Comparison of ENCODE assay signal across 1 cellular context in the genomic region with DNA sequence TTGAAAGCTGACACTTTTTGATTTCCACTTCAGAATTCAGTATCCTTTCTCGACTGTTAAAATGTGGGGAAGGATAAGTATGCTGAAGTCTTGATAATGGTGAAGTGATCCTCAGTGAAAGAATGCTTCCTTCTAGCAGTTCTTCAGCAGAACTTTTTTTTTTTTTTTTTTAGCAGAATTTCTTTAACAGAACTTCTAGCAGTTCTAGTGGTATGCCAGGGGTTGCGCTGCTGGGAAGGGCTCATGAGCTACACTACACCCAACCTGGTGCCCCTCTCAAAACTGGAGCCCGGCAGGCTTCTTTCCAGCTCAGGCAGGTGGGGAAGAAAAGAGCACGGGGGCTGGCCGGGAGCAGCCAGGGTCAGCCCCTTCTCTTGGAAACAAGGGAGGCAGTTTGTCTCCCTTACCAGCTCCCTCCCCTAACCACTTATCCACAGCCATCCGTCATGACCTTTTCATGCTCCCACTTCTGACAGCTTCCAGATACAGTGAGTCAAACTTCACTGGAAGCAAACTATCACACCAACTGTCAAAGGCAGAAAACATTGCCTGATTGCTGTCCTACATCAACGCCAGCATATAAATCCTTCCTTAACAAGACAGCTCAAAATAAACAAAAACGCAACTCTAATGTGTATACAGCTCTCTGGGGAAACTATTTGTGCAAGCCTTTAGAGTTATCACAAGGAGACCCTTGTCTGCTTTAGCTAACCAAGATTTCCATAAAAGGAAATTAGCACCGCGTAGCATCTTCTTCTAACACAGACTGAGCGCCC.
TF ChIP-seq lines count a peak whose summit lies in the region.

No MANE protein-coding gene starts in this region.

TF ChIP-seq in HEK293, 187 proteins besides CTCF, POLR2A, EP300 and RAD21 (continued from another document and continues in another):
- TF ChIP-seq, protein P1, sequence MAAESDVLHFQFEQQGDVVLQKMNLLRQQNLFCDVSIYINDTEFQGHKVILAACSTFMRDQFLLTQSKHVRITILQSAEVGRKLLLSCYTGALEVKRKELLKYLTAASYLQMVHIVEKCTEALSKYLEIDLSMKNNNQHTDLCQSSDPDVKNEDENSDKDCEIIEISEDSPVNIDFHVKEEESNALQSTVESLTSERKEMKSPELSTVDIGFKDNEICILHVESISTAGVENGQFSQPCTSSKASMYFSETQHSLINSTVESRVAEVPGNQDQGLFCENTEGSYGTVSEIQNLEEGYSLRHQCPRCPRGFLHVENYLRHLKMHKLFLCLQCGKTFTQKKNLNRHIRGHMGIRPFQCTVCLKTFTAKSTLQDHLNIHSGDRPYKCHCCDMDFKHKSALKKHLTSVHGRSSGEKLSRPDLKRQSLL (tag by site-specific recombination; IDR thresholded peaks at IDR 0.05), result no peak
- TF ChIP-seq, protein P2, sequence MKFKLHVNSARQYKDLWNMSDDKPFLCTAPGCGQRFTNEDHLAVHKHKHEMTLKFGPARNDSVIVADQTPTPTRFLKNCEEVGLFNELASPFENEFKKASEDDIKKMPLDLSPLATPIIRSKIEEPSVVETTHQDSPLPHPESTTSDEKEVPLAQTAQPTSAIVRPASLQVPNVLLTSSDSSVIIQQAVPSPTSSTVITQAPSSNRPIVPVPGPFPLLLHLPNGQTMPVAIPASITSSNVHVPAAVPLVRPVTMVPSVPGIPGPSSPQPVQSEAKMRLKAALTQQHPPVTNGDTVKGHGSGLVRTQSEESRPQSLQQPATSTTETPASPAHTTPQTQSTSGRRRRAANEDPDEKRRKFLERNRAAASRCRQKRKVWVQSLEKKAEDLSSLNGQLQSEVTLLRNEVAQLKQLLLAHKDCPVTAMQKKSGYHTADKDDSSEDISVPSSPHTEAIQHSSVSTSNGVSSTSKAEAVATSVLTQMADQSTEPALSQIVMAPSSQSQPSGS (tag by site-specific recombination; IDR thresholded peaks at IDR 0.05; ENCODE audit: low read depth), result no peak
- TF ChIP-seq, protein P3, sequence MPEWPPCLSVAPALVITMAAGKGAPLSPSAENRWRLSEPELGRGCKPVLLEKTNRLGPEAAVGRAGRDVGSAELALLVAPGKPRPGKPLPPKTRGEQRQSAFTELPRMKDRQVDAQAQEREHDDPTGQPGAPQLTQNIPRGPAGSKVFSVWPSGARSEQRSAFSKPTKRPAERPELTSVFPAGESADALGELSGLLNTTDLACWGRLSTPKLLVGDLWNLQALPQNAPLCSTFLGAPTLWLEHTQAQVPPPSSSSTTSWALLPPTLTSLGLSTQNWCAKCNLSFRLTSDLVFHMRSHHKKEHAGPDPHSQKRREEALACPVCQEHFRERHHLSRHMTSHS (tag by site-specific recombination; IDR thresholded peaks at IDR 0.05), result no peak
- no peak for TF ChIP-seq ZNF701 (tag by site-specific recombination; IDR thresholded peaks at IDR 0.05)
- no peak; the same call in 1 of the 2 replicates for TF ChIP-seq ZNF76 (tag by site-specific recombination; IDR thresholded peaks at IDR 0.05; ENCODE audit: borderline replicate concordance, low read depth)
- 0 out of 2 replicates have a peak, but pooled peaks have one; percentile 44 for TF ChIP-seq ZBTB8A (tag by site-specific recombination; IDR thresholded peaks at IDR 0.05)
- TF ChIP-seq, protein P4, sequence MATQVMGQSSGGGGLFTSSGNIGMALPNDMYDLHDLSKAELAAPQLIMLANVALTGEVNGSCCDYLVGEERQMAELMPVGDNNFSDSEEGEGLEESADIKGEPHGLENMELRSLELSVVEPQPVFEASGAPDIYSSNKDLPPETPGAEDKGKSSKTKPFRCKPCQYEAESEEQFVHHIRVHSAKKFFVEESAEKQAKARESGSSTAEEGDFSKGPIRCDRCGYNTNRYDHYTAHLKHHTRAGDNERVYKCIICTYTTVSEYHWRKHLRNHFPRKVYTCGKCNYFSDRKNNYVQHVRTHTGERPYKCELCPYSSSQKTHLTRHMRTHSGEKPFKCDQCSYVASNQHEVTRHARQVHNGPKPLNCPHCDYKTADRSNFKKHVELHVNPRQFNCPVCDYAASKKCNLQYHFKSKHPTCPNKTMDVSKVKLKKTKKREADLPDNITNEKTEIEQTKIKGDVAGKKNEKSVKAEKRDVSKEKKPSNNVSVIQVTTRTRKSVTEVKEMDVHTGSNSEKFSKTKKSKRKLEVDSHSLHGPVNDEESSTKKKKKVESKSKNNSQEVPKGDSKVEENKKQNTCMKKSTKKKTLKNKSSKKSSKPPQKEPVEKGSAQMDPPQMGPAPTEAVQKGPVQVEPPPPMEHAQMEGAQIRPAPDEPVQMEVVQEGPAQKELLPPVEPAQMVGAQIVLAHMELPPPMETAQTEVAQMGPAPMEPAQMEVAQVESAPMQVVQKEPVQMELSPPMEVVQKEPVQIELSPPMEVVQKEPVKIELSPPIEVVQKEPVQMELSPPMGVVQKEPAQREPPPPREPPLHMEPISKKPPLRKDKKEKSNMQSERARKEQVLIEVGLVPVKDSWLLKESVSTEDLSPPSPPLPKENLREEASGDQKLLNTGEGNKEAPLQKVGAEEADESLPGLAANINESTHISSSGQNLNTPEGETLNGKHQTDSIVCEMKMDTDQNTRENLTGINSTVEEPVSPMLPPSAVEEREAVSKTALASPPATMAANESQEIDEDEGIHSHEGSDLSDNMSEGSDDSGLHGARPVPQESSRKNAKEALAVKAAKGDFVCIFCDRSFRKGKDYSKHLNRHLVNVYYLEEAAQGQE (tag by site-specific recombination; IDR thresholded peaks at IDR 0.05), result no peak
- no peak for TF ChIP-seq GLIS1 (tag by site-specific recombination; IDR thresholded peaks at IDR 0.05)
- no peak for TF ChIP-seq ZNF133 (tag by site-specific recombination; IDR thresholded peaks at IDR 0.05)
- TF ChIP-seq KLF16 (tag by site-specific recombination; IDR thresholded peaks at IDR 0.05), result 0 out of 2 replicates have a peak, but pooled peaks have one; percentile 35
- peak; percentile 75 for TF ChIP-seq SP2 (tag by site-specific recombination; IDR thresholded peaks at IDR 0.05)
- TF ChIP-seq ZNF16 (tag by site-specific recombination; IDR thresholded peaks at IDR 0.05; ENCODE audit: low read depth), result no peak
- TF ChIP-seq, protein P5, sequence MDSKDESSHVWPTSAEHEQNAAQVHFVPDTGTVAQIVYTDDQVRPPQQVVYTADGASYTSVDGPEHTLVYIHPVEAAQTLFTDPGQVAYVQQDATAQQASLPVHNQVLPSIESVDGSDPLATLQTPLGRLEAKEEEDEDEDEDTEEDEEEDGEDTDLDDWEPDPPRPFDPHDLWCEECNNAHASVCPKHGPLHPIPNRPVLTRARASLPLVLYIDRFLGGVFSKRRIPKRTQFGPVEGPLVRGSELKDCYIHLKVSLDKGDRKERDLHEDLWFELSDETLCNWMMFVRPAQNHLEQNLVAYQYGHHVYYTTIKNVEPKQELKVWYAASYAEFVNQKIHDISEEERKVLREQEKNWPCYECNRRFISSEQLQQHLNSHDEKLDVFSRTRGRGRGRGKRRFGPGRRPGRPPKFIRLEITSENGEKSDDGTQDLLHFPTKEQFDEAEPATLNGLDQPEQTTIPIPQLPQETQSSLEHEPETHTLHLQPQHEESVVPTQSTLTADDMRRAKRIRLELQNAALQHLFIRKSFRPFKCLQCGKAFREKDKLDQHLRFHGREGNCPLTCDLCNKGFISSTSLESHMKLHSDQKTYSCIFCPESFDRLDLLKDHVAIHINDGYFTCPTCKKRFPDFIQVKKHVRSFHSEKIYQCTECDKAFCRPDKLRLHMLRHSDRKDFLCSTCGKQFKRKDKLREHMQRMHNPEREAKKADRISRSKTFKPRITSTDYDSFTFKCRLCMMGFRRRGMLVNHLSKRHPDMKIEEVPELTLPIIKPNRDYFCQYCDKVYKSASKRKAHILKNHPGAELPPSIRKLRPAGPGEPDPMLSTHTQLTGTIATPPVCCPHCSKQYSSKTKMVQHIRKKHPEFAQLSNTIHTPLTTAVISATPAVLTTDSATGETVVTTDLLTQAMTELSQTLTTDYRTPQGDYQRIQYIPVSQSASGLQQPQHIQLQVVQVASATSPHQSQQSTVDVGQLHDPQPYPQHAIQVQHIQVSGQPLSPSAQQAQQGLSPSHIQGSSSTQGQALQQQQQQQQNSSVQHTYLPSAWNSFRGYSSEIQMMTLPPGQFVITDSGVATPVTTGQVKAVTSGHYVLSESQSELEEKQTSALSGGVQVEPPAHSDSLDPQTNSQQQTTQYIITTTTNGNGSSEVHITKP (tag by site-specific recombination; IDR thresholded peaks at IDR 0.05), result no peak
- no peak for TF ChIP-seq ZNF596 (tag by site-specific recombination; IDR thresholded peaks at IDR 0.05)
- TF ChIP-seq, protein P6, sequence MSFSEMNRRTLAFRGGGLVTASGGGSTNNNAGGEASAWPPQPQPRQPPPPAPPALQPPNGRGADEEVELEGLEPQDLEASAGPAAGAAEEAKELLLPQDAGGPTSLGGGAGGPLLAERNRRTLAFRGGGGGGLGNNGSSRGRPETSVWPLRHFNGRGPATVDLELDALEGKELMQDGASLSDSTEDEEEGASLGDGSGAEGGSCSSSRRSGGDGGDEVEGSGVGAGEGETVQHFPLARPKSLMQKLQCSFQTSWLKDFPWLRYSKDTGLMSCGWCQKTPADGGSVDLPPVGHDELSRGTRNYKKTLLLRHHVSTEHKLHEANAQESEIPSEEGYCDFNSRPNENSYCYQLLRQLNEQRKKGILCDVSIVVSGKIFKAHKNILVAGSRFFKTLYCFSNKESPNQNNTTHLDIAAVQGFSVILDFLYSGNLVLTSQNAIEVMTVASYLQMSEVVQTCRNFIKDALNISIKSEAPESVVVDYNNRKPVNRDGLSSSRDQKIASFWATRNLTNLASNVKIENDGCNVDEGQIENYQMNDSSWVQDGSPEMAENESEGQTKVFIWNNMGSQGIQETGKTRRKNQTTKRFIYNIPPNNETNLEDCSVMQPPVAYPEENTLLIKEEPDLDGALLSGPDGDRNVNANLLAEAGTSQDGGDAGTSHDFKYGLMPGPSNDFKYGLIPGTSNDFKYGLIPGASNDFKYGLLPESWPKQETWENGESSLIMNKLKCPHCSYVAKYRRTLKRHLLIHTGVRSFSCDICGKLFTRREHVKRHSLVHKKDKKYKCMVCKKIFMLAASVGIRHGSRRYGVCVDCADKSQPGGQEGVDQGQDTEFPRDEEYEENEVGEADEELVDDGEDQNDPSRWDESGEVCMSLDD (tag by site-specific recombination; IDR thresholded peaks at IDR 0.05), result no peak
- TF ChIP-seq, protein P7, sequence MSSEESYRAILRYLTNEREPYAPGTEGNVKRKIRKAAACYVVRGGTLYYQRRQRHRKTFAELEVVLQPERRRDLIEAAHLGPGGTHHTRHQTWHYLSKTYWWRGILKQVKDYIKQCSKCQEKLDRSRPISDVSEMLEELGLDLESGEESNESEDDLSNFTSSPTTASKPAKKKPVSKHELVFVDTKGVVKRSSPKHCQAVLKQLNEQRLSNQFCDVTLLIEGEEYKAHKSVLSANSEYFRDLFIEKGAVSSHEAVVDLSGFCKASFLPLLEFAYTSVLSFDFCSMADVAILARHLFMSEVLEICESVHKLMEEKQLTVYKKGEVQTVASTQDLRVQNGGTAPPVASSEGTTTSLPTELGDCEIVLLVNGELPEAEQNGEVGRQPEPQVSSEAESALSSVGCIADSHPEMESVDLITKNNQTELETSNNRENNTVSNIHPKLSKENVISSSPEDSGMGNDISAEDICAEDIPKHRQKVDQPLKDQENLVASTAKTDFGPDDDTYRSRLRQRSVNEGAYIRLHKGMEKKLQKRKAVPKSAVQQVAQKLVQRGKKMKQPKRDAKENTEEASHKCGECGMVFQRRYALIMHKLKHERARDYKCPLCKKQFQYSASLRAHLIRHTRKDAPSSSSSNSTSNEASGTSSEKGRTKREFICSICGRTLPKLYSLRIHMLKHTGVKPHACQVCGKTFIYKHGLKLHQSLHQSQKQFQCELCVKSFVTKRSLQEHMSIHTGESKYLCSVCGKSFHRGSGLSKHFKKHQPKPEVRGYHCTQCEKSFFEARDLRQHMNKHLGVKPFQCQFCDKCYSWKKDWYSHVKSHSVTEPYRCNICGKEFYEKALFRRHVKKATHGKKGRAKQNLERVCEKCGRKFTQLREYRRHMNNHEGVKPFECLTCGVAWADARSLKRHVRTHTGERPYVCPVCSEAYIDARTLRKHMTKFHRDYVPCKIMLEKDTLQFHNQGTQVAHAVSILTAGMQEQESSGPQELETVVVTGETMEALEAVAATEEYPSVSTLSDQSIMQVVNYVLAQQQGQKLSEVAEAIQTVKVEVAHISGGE (tag by site-specific recombination; conservative IDR thresholded peaks at IDR 0.05; ENCODE audit: low read depth), result no peak
- no peak for TF ChIP-seq KLF1 (tag by site-specific recombination; IDR thresholded peaks at IDR 0.05)
- no peak for TF ChIP-seq ZNF558 (tag by site-specific recombination; IDR thresholded peaks at IDR 0.05)
- no peak for TF ChIP-seq ZNF837 (tag by site-specific recombination; IDR thresholded peaks at IDR 0.05)
- peak; percentile 71; the same call in 1 of the 2 replicates for TF ChIP-seq GLI2 (tag by site-specific recombination; IDR thresholded peaks at IDR 0.05; ENCODE audit: borderline replicate concordance, low read depth)
- TF ChIP-seq HOXA7 (CRISPR knock-in tag; IDR thresholded peaks at IDR 0.05; ENCODE audit: borderline replicate concordance), result no peak
- TF ChIP-seq IKZF3 (tag by site-specific recombination; IDR thresholded peaks at IDR 0.05), result peak; percentile 67
- no peak; the same call in 1 of the 2 replicates for TF ChIP-seq KLF8 (tag by site-specific recombination; IDR thresholded peaks at IDR 0.05)
- TF ChIP-seq ZNF132 (tag by site-specific recombination; IDR thresholded peaks at IDR 0.05; ENCODE audit: borderline replicate concordance), result no peak
- no peak for TF ChIP-seq ZNF707 (tag by site-specific recombination; IDR thresholded peaks at IDR 0.05)
- no peak for TF ChIP-seq SETDB1 (IDR thresholded peaks at IDR 0.05; ENCODE audit: insufficient read length, low read length)
- TF ChIP-seq YY2 (tag by site-specific recombination; IDR thresholded peaks at IDR 0.05), result no peak
- peak; percentile 40; the same call in 1 of the 2 replicates for TF ChIP-seq TCF7L2 (IDR thresholded peaks at IDR 0.05; ENCODE audit: borderline replicate concordance, low read depth, low read length)
- TF ChIP-seq, protein P8, sequence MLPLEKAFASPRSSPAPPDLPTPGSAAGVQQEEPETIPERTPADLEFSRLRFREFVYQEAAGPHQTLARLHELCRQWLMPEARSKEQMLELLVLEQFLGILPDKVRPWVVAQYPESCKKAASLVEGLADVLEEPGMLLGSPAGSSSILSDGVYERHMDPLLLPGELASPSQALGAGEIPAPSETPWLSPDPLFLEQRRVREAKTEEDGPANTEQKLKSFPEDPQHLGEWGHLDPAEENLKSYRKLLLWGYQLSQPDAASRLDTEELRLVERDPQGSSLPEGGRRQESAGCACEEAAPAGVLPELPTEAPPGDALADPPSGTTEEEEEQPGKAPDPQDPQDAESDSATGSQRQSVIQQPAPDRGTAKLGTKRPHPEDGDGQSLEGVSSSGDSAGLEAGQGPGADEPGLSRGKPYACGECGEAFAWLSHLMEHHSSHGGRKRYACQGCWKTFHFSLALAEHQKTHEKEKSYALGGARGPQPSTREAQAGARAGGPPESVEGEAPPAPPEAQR (tag by site-specific recombination; IDR thresholded peaks at IDR 0.05), result no peak
- TF ChIP-seq ZNF658 (tag by site-specific recombination; IDR thresholded peaks at IDR 0.05), result no peak
- TF ChIP-seq ZNF10 (tag by site-specific recombination; IDR thresholded peaks at IDR 0.05), result peak; percentile 75
- peak; percentile 80 for TF ChIP-seq ZNF341 (tag by site-specific recombination; IDR thresholded peaks at IDR 0.05; ENCODE audit: low read depth)
- TF ChIP-seq, protein P9, sequence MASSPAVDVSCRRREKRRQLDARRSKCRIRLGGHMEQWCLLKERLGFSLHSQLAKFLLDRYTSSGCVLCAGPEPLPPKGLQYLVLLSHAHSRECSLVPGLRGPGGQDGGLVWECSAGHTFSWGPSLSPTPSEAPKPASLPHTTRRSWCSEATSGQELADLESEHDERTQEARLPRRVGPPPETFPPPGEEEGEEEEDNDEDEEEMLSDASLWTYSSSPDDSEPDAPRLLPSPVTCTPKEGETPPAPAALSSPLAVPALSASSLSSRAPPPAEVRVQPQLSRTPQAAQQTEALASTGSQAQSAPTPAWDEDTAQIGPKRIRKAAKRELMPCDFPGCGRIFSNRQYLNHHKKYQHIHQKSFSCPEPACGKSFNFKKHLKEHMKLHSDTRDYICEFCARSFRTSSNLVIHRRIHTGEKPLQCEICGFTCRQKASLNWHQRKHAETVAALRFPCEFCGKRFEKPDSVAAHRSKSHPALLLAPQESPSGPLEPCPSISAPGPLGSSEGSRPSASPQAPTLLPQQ (tag by site-specific recombination; IDR thresholded peaks at IDR 0.05), result no peak
- no peak for TF ChIP-seq SCRT2 (tag by site-specific recombination; IDR thresholded peaks at IDR 0.05)
